In the genomic region with DNA sequence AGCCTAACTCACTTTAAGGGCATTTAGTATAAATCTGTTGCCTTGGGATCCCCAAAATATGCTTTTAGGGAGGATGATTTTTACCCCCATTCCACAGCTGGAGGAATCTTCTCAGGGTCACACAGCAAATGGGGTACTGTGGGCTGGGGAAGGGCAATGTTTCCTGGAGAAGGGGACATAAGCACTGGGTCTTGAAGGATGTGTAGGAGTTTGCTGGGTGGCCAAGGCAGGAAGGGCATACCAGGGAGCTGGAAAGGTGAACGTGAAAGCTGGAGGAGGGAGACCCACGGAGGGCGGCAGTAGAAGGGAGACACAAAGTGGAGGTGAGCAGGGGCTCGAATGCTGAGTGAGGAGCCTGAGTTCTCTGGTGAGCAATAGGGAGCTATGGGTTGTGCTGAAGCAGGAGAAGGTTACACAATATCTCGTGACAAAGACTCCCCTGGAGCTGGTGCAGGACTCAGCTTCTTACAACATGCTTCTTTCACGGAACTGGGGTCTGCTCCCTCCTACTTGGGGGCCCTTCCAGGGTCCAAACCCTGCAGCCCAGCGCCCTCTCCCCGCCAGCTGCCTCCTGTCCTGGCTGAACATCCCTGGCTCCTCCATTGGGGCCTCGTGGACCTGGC, we compare ENCODE assay signal across 2 cellular contexts.
A peak's percentile ranks its signal among the peaks of the same experiment; 100 is the strongest.
TF ChIP-seq lines count a peak whose summit lies in the region.

No MANE protein-coding gene starts in this region.

TF ChIP-seq in A549, 52 proteins besides CTCF, POLR2A, EP300 and RAD21:
- peak; percentile 17 for TF ChIP-seq ZFP36 (IDR thresholded peaks at IDR 0.05; ENCODE audit: borderline replicate concordance, partially characterized antibody)
- TF ChIP-seq, protein P1, sequence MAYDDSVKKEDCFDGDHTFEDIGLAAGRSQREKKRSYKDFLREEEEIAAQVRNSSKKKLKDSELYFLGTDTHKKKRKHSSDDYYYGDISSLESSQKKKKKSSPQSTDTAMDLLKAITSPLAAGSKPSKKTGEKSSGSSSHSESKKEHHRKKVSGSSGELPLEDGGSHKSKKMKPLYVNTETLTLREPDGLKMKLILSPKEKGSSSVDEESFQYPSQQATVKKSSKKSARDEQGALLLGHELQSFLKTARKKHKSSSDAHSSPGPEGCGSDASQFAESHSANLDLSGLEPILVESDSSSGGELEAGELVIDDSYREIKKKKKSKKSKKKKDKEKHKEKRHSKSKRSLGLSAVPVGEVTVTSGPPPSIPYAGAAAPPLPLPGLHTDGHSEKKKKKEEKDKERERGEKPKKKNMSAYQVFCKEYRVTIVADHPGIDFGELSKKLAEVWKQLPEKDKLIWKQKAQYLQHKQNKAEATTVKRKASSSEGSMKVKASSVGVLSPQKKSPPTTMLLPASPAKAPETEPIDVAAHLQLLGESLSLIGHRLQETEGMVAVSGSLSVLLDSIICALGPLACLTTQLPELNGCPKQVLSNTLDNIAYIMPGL (CRISPR knock-in tag; IDR thresholded peaks at IDR 0.05; ENCODE audit: borderline replicate concordance): no peak

TF ChIP-seq in HEK293, 187 proteins besides CTCF, POLR2A, EP300 and RAD21:
- TF ChIP-seq ZNF16 (tag by site-specific recombination; IDR thresholded peaks at IDR 0.05; ENCODE audit: low read depth): 0 out of 2 replicates have a peak, but pooled peaks have one; percentile 24
- 0 out of 2 replicates have a peak, but pooled peaks have one; percentile 24 for TF ChIP-seq EGR2 (tag by site-specific recombination; IDR thresholded peaks at IDR 0.05; ENCODE audit: low read depth)
- no peak for TF ChIP-seq SALL2 (tag by site-specific recombination; IDR thresholded peaks at IDR 0.05; ENCODE audit: borderline replicate concordance)
- peak; percentile 96 for TF ChIP-seq ZFP3 (tag by site-specific recombination; IDR thresholded peaks at IDR 0.05; ENCODE audit: low read depth)
TF ChIP-seq in HEK293: peak in this region for 3.
